8 cellular contexts compared by ENCODE assay signal in the genomic region with DNA sequence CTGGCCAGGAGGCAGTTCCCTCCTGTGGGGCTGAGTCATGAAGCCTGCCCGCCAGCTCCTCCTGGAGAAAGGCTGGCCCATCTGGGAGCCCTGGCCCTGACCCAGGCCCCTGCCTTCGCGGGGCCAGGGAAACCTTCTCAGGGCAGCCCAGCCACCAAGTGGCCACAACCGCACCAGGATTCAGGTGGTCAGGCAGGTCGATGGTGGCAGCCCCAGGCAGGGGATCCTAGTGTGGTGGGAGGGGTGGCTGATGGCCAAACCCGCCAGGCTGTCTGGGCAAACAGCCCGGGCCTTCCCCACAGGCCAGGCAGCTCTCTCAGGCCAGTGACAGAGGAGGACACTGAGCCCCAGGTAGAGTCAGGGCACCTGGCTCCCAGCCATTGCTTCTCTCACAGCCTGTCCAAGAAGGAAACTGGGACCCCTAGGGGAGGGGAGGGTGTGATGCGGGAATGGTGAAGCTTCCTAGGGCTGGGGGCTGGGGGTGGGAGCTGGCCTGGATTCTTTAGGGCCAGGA. TPM values are rescaled to one million over a fixed set of nuclear protein-coding genes. Genes with fewer than 3 reads are reported as not detected.
DNase-seq lines count a peak whose midpoint lies in the region; ATAC-seq, FAIRE-seq and TF ChIP-seq lines count a peak whose summit lies in the region.

No MANE protein-coding gene starts in this region.

- no peak for ATAC-seq in central memory CD8-positive, alpha-beta T cell (replicated peaks; ENCODE audit: extremely low read depth, poor library complexity, severe bottlenecking)
- ATAC-seq in GM21360 (IDR thresholded peaks at IDR 0.05; ENCODE audit: unreplicated experiment) (no peak), HG03108 (IDR thresholded peaks at IDR 0.05; ENCODE audit: unreplicated experiment) (no peak)

- H3K9me2 ChIP-seq in GM23248 (ENCODE audit: insufficient read depth) = no peaks in the 10 kb centered on the region

- H3K9ac ChIP-seq in GM23248 (peak overlapping the region; percentile 93), keratinocyte (ENCODE audit: control insufficient read depth, extremely low read depth, insufficient read depth, low read length) (peak overlapping the region; percentile 89)

- H2AFZ ChIP-seq in GM23248 = no peak overlapping the region
- H2AFZ ChIP-seq in keratinocyte (ENCODE audit: control insufficient read depth, low read length) = no peak overlapping the region

- no peak overlapping the region for H3K27ac Mint-ChIP-seq in central memory CD8-positive, alpha-beta T cell (ENCODE audit: low read depth)

- H4K20me1 ChIP-seq in GM23248 (ENCODE audit: insufficient read depth) = no peaks in the 10 kb centered on the region
- H4K20me1 ChIP-seq in keratinocyte (ENCODE audit: control insufficient read depth, extremely low read depth, insufficient read depth, low read length) = peaks cover 8% of the 10 kb centered on the region

- H3K9me3 ChIP-seq in GM23248 (ENCODE audit: low read depth) (no peaks in the 10 kb centered on the region), keratinocyte (ENCODE audit: control insufficient read depth, low read depth, low read length) (no peaks in the 10 kb centered on the region)

- peak overlapping the region; percentile 99 for H3K4me3 Mint-ChIP-seq in central memory CD8-positive, alpha-beta T cell

- no peaks in the 10 kb centered on the region for H3K27me3 Mint-ChIP-seq in central memory CD8-positive, alpha-beta T cell

- no peaks in the 10 kb centered on the region for H3K9me3 Mint-ChIP-seq in central memory CD8-positive, alpha-beta T cell

- peaks cover 62% of the 10 kb centered on the region for H3K4me1 Mint-ChIP-seq in central memory CD8-positive, alpha-beta T cell

- H3K27me3 ChIP-seq in GM23248 (replicated peaks; ENCODE audit: insufficient read depth) (no peaks in the 10 kb centered on the region), keratinocyte (ENCODE audit: control insufficient read depth, extremely low read depth, insufficient read depth, low read length) (no peaks in the 10 kb centered on the region)

- in situ Hi-C loops in GM23248 (cut with MboI) = loop anchor here (10.0 kb wide), 1 partner anchor 107 kb away; no protein-coding TSS in a partner anchor

- FAIRE-seq in keratinocyte (lab: Jason Lieb, UNC) = peak; percentile 62

- WGBS in GM23248 (ENCODE audit: low coverage in 1 of 2, low lambda C conversion rate in 2 of 2, missing lambda C conversion rate in 2 of 2), 2 experiments = 1 to 3% methylated on average over 8 of the region's 8 CpGs

- dilution Hi-C loops in keratinocyte (cut with MboI; ENCODE audit: extremely low pct_ligation_motif_present, low sequenced_read_pairs) = no loop called here

- H3K4me3 ChIP-seq in GM23248 (peak overlapping the region; percentile 80), keratinocyte (ENCODE audit: control insufficient read depth in 2 of 3, extremely low read depth in 1 of 3, insufficient read depth in 2 of 3, low read depth in 1 of 3, low read length in 3 of 3) (peak overlapping the region; percentile 75 to 91 (median 76))

- peak overlapping the region; percentile 87 for H3K4me2 ChIP-seq in GM23248 (ENCODE audit: unreplicated experiment)
- peak overlapping the region; percentile 80 for H3K4me2 ChIP-seq in keratinocyte (ENCODE audit: control insufficient read depth, extremely low read depth, insufficient read depth, low read depth, low read length)

- no peaks in the 10 kb centered on the region for H3K36me3 ChIP-seq in GM23248 (ENCODE audit: low read depth)
- peaks cover 5 to 13% of the 10 kb centered on the region in 2 experiments for H3K36me3 ChIP-seq in keratinocyte (ENCODE audit: control insufficient read depth in 2 of 2, extremely low read depth in 1 of 2, insufficient read depth in 2 of 2, low read length in 2 of 2)

- H3K4me1 ChIP-seq in GM23248 (ENCODE audit: insufficient read depth) = peaks cover 32% of the 10 kb centered on the region
- peaks cover 28% of the 10 kb centered on the region for H3K4me1 ChIP-seq in keratinocyte (ENCODE audit: control insufficient read depth, extremely low read depth, insufficient read depth, low read length)

- peaks cover 33% of the 10 kb centered on the region for H3F3A ChIP-seq in GM23248 (ENCODE audit: insufficient read depth)

- H3K36me3 Mint-ChIP-seq in central memory CD8-positive, alpha-beta T cell (ENCODE audit: insufficient read depth) = peaks cover 26% of the 10 kb centered on the region

- H3K79me2 ChIP-seq in GM23248 (ENCODE audit: insufficient read depth) (peaks cover 62% of the 10 kb centered on the region), keratinocyte (ENCODE audit: control insufficient read depth, insufficient read depth, low read length) (peaks cover 57% of the 10 kb centered on the region)

- TF ChIP-seq CTCF in keratinocyte (optimal IDR thresholded peaks at IDR 0.05 in 1 of 3, IDR thresholded peaks at IDR 0.05 in 1 of 3, conservative IDR thresholded peaks at IDR 0.05 in 1 of 3; ENCODE audit: extremely low read depth in 1 of 3, insufficient read depth in 2 of 3, low read length in 3 of 3) = no peak

- H3K9me1 ChIP-seq in keratinocyte (ENCODE audit: control insufficient read depth, extremely low read depth, insufficient read depth, low read length) = no peaks in the 10 kb centered on the region

- DNase-seq in GM23248 = peak; percentile 98
- peak; percentile 73 for DNase-seq in OCI-M1 (lab: John Stamatoyannopoulos, UW)
- no peak for DNase-seq in central memory CD8-positive, alpha-beta T cell (ENCODE audit: low spot score in 2 of 2)
- DNase-seq in keratinocyte (ENCODE audit: low read depth, low spot score) = no peak
- peak; percentile 67 for DNase-seq in smooth muscle cell of the brain vasculature (ENCODE audit: low read depth, low spot score)
- DNase-seq in NK-92 (lab: John Stamatoyannopoulos, UW; ENCODE audit: unreplicated experiment) = no peak

- H3K27ac ChIP-seq in GM23248 = peak overlapping the region; percentile 100
- peak overlapping the region; percentile 22 for H3K27ac ChIP-seq in keratinocyte (ENCODE audit: control insufficient read depth, insufficient read depth, low read length)

RNA-seq across cellular contexts. Expression of a gene that starts 1.2 kb away (rescaled TPM):
- 124 and 137 TPM in 2 replicates for total RNA-seq in GM23248 (2014; rRNA removed; shearing (Covaris generic))
- polyA plus RNA-seq in GM23248 (2016; fragmentation: Nextera tagmentation; extraction: Ambion mirVana) (95.1 and 105 TPM in 2 replicates), keratinocyte (70.4 to 113 TPM (median 77.0 TPM) in 3 replicates)
- polyA plus RNA-seq in keratinocyte (2011; ENCODE audit: low read depth) = 17.4 TPM
- polyA plus RNA-seq in keratinocyte (2011; cell fraction: cytosol; rRNA removed) = 66.4 and 134 TPM in 2 replicates
- polyA plus RNA-seq in keratinocyte (2011; cell fraction: nucleus; rRNA removed) = 63.2 and 86.3 TPM in 2 replicates
- polyA plus RNA-seq in keratinocyte (2012; ENCODE audit: low replicate concordance) = 33.1 and 98.3 TPM in 2 replicates
- polyA minus RNA-seq in keratinocyte = 57.0 to 139 TPM (median 67.1 TPM) in 3 replicates
- 124 TPM for polyA minus RNA-seq in keratinocyte (2011; cell fraction: cytosol; rRNA and poly(A)+ RNA removed)
- polyA minus RNA-seq in keratinocyte (2011; cell fraction: nucleus; rRNA and poly(A)+ RNA removed) = 41.2 and 43.6 TPM in 2 replicates

RNA-seq across cellular contexts. Expression of a gene that starts 7.8 kb away (rescaled TPM):
- 26.7 and 35.7 TPM in 2 replicates for total RNA-seq in GM23248 (2014; rRNA removed; shearing (Covaris generic))
- polyA plus RNA-seq in GM23248 (2016; fragmentation: Nextera tagmentation; extraction: Ambion mirVana) (19.3 and 21.6 TPM in 2 replicates), keratinocyte (6.4 to 8.0 TPM (median 6.5 TPM) in 3 replicates)
- polyA plus RNA-seq in keratinocyte (2011; ENCODE audit: low read depth) = 3.3 TPM
- polyA plus RNA-seq in keratinocyte (2011; cell fraction: cytosol; rRNA removed) = 4.8 and 6.3 TPM in 2 replicates
- polyA plus RNA-seq in keratinocyte (2011; cell fraction: nucleus; rRNA removed) = 10.4 and 10.6 TPM in 2 replicates
- 2.6 and 5.5 TPM in 2 replicates for polyA plus RNA-seq in keratinocyte (2012; ENCODE audit: low replicate concordance)
- polyA minus RNA-seq in keratinocyte = 7.5 to 11.3 TPM (median 10.0 TPM) in 3 replicates
- 9.0 TPM for polyA minus RNA-seq in keratinocyte (2011; cell fraction: cytosol; rRNA and poly(A)+ RNA removed)
- polyA minus RNA-seq in keratinocyte (2011; cell fraction: nucleus; rRNA and poly(A)+ RNA removed) = 2.0 and 3.7 TPM in 2 replicates

RNA-seq across cellular contexts. Expression of a gene that starts 12.3 kb away (rescaled TPM):
- total RNA-seq in GM23248 (2014; rRNA removed; shearing (Covaris generic)) = not detected in 2 replicates
- 0.11 TPM in 1 of 2 replicates, not detected in the other for polyA plus RNA-seq in GM23248 (2016; fragmentation: Nextera tagmentation; extraction: Ambion mirVana)
- polyA plus RNA-seq in keratinocyte = not detected in 3 replicates
- polyA plus RNA-seq in keratinocyte (2011; ENCODE audit: low read depth) = not detected
- not detected in 2 replicates for polyA plus RNA-seq in keratinocyte (2011; cell fraction: cytosol; rRNA removed)
- polyA plus RNA-seq in keratinocyte (2011; cell fraction: nucleus; rRNA removed) = 0.12 and 0.18 TPM in 2 replicates
- 0.20 TPM in 1 of 2 replicates, not detected in the other for polyA plus RNA-seq in keratinocyte (2012; ENCODE audit: low replicate concordance)
- 0.13 TPM in 1 of 3 replicates, not detected in the others for polyA minus RNA-seq in keratinocyte
- not detected for polyA minus RNA-seq in keratinocyte (2011; cell fraction: cytosol; rRNA and poly(A)+ RNA removed)
- not detected in 2 replicates for polyA minus RNA-seq in keratinocyte (2011; cell fraction: nucleus; rRNA and poly(A)+ RNA removed)

RNA-seq across cellular contexts. Expression of a gene that starts 39.8 kb away (rescaled TPM):
- 21.2 and 33.9 TPM in 2 replicates for total RNA-seq in GM23248 (2014; rRNA removed; shearing (Covaris generic))
- 30.4 and 31.0 TPM in 2 replicates for polyA plus RNA-seq in GM23248 (2016; fragmentation: Nextera tagmentation; extraction: Ambion mirVana)
- polyA plus RNA-seq in keratinocyte = 54.6 to 109 TPM (median 74.1 TPM) in 3 replicates
- polyA plus RNA-seq in keratinocyte (2011; ENCODE audit: low read depth) = 31.4 TPM
- polyA plus RNA-seq in keratinocyte (2011; cell fraction: cytosol; rRNA removed) = 70.5 and 82.2 TPM in 2 replicates
- 119 and 125 TPM in 2 replicates for polyA plus RNA-seq in keratinocyte (2011; cell fraction: nucleus; rRNA removed)
- polyA plus RNA-seq in keratinocyte (2012; ENCODE audit: low replicate concordance) = 51.4 and 67.5 TPM in 2 replicates
- polyA minus RNA-seq in keratinocyte = 48.8 to 118 TPM (median 51.9 TPM) in 3 replicates
- polyA minus RNA-seq in keratinocyte (2011; cell fraction: cytosol; rRNA and poly(A)+ RNA removed) = 53.9 TPM
- polyA minus RNA-seq in keratinocyte (2011; cell fraction: nucleus; rRNA and poly(A)+ RNA removed) = 40.9 and 59.5 TPM in 2 replicates

RNA-seq across cellular contexts. Expression of a gene that starts 40.7 kb away (rescaled TPM):
- total RNA-seq in GM23248 (2014; rRNA removed; shearing (Covaris generic)) = 45.3 and 56.1 TPM in 2 replicates
- polyA plus RNA-seq in GM23248 (2016; fragmentation: Nextera tagmentation; extraction: Ambion mirVana) (16.1 and 18.7 TPM in 2 replicates), keratinocyte (53.1 to 75.1 TPM (median 74.4 TPM) in 3 replicates)
- 21.7 TPM for polyA plus RNA-seq in keratinocyte (2011; ENCODE audit: low read depth)
- polyA plus RNA-seq in keratinocyte (2011; cell fraction: cytosol; rRNA removed) = 41.5 and 63.2 TPM in 2 replicates
- 44.9 and 48.6 TPM in 2 replicates for polyA plus RNA-seq in keratinocyte (2011; cell fraction: nucleus; rRNA removed)
- 36.5 and 62.0 TPM in 2 replicates for polyA plus RNA-seq in keratinocyte (2012; ENCODE audit: low replicate concordance)
- polyA minus RNA-seq in keratinocyte = 44.0 to 86.1 TPM (median 63.8 TPM) in 3 replicates
- polyA minus RNA-seq in keratinocyte (2011; cell fraction: cytosol; rRNA and poly(A)+ RNA removed) = 39.5 TPM
- polyA minus RNA-seq in keratinocyte (2011; cell fraction: nucleus; rRNA and poly(A)+ RNA removed) = 28.3 and 53.8 TPM in 2 replicates

Comparison
In these comparisons a context has a peak if more than half of its experiments do, and no peak if none do; other contexts are left out.
1. DNase-seq: peak in GM23248 (single experiment), OCI-M1 (single experiment) and smooth muscle cell of the brain vasculature (single experiment); none in central memory CD8-positive, alpha-beta T cell (0 of 2), keratinocyte (single experiment) and NK-92 (single experiment).